16 cellular contexts compared by ENCODE assay signal in the genomic region with DNA sequence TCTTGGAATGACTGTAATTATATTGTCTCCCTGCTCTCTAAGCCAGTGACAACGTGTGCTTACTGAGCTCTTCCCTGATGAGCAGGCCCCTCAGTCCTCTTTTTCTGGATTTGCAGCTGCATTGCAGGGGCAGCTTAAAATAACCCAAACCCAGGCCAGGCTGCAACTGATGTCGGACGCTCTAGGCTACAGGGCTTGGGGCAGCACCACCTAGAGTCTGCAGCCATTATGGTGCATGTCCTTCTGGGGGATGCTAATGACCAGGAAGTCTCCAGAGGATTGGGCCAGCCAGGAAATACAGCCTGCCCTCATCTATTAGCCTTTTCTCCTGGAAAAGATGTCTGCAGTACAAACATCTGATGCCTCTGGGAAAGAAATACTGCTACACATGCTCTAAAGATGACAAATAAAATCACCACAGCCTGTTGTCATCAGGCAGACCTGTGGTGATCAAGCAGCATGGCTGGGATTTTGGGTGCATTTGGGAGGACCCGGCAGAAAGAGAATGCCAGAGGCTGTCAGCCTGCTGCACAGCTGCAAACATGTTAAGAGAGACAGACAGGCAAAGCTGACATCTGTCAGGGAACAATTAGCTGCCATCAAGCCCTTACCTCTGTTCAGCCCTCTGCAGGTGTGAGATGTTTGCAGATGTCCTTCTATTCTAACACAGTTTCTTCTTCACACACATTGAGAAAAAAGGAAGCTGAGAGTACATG. TPM values are rescaled to one million over a fixed set of nuclear protein-coding genes. Genes with fewer than 3 reads are reported as not detected.
DNase-seq lines count a peak whose midpoint lies in the region; ATAC-seq and TF ChIP-seq lines count a peak whose summit lies in the region.
"Had no signal": no experiment of that assay in that cellular context is flagged by ENCODE, and none has a peak within 500 bp of the region (broad histone marks: within the 10 kb centered on the region; RNA-seq: fewer than 3 reads in every experiment).

No MANE protein-coding gene starts in this region.

- H3K27me3 ChIP-seq in dorsolateral prefrontal cortex: no peaks in the 10 kb centered on the region
- H3K27me3 ChIP-seq in lower lobe of right lung (ENCODE audit: low read depth): no peaks in the 10 kb centered on the region
- H3K27me3 ChIP-seq in gastroesophageal sphincter: no peaks in the 10 kb centered on the region
- H3K27me3 ChIP-seq: pancreas had no signal

- TF ChIP-seq CTCF in dorsolateral prefrontal cortex (IDR thresholded peaks at IDR 0.05 in 54 of 56, conservative IDR thresholded peaks at IDR 0.05 in 2 of 56; ENCODE audit: low read depth in 1 of 56, partially characterized antibody in 56 of 56): peak in 34 of 56 donors; percentile 13 to 52 (median 28)
- peak; percentile 13 for TF ChIP-seq CTCF in retinal pigment epithelial cell (conservative IDR thresholded peaks at IDR 0.05; ENCODE audit: low read depth, low read length)
- TF ChIP-seq CTCF in lower lobe of right lung (IDR thresholded peaks at IDR 0.05): no peak
- TF ChIP-seq CTCF in gastroesophageal sphincter (IDR thresholded peaks at IDR 0.05): no peak

- no peaks in the 10 kb centered on the region for H3K36me3 Mint-ChIP-seq in activated CD4-positive, alpha-beta memory T cell treated with anti-CD3 and anti-CD28 coated beads, Interleukin-2, amount 10 ng/mL, durations not matched to agents 7 days and 5 days (ENCODE audit: low read depth)

- H3K27ac ChIP-seq in dorsolateral prefrontal cortex (peak overlapping the region in 16 of 59 donors; percentile 2 to 58 (median 38)), lower lobe of right lung (no peak overlapping the region), gastroesophageal sphincter (no peak overlapping the region)
- H3K27ac ChIP-seq: pancreas had no signal

- H3K4me1 Mint-ChIP-seq in activated CD4-positive, alpha-beta memory T cell treated with anti-CD3 and anti-CD28 coated beads, Interleukin-2, amount 10 ng/mL, durations not matched to agents 7 days and 5 days: peaks cover 37% of the 10 kb centered on the region

- peak; percentile 42 for DNase-seq in activated CD8-positive, alpha-beta memory T cell treated with anti-CD3 and anti-CD28 coated beads for 24 hours
- DNase-seq in activated CD8-positive, alpha-beta memory T cell treated with anti-CD3 and anti-CD28 coated beads, Interleukin-2, amount 50 U/mL, for 4 hours: no peak
- peak; percentile 56 for DNase-seq in NCI-H2227 treated with DMSO at 0.1 percent for 48 hours (lab: John Stamatoyannopoulos, UW)
- peak in 1 of 10 donors; percentile 27 for DNase-seq in dorsolateral prefrontal cortex
- no peak for DNase-seq in retinal pigment epithelial cell (ENCODE audit: low read depth)
- no peak for DNase-seq in activated CD4-positive, alpha-beta memory T cell treated with anti-CD3 and anti-CD28 coated beads, Interleukin-2, amount 10 ng/mL, durations not matched to agents 7 days and 5 days
- DNase-seq in lower lobe of right lung: no peak
- DNase-seq: ACHN; activated CD4-positive, alpha-beta T cell treated with anti-CD3 and anti-CD28 coated beads for 4 hours; DND-41; mammary epithelial cell; MM.1S; pancreas had no signal

- no peak overlapping the region for H3K27ac Mint-ChIP-seq in activated CD4-positive, alpha-beta memory T cell treated with anti-CD3 and anti-CD28 coated beads, Interleukin-2, amount 10 ng/mL, durations not matched to agents 7 days and 5 days
- H3K27ac Mint-ChIP-seq: activated T-helper 2 cell treated with anti-CD3 and anti-CD28 coated beads, Interferon-gamma antibody, Interleukin-2, Interleukin-4, amounts not matched to agents 10 μg/mL and 5 μg/mL and 100 μg/mL, durations not matched to agents 14 hours and 24 hours and 36 hours had no signal

- H3K4me1 ChIP-seq in lower lobe of right lung (no peaks in the 10 kb centered on the region), gastroesophageal sphincter (no peaks in the 10 kb centered on the region)
- H3K4me1 ChIP-seq: pancreas had no signal

- peaks cover 7% of the 10 kb centered on the region for H3K27me3 Mint-ChIP-seq in activated CD4-positive, alpha-beta memory T cell treated with anti-CD3 and anti-CD28 coated beads, Interleukin-2, amount 10 ng/mL, durations not matched to agents 7 days and 5 days

- no peak overlapping the region for H3K4me3 ChIP-seq in dorsolateral prefrontal cortex
- H3K4me3 ChIP-seq in retinal pigment epithelial cell (ENCODE audit: low read length): no peak overlapping the region
- H3K4me3 ChIP-seq in lower lobe of right lung: no peak overlapping the region
- no peak overlapping the region for H3K4me3 ChIP-seq in gastroesophageal sphincter
- H3K4me3 ChIP-seq: pancreas had no signal

- TF ChIP-seq EP300 in gastroesophageal sphincter (IDR thresholded peaks at IDR 0.05): no peak

- no peaks in the 10 kb centered on the region for H3K9me3 Mint-ChIP-seq in activated CD4-positive, alpha-beta memory T cell treated with anti-CD3 and anti-CD28 coated beads, Interleukin-2, amount 10 ng/mL, durations not matched to agents 7 days and 5 days
- H3K9me3 Mint-ChIP-seq: activated T-helper 2 cell treated with anti-CD3 and anti-CD28 coated beads, Interferon-gamma antibody, Interleukin-2, Interleukin-4, amounts not matched to agents 10 μg/mL and 5 μg/mL and 100 μg/mL, durations not matched to agents 14 hours and 24 hours and 36 hours had no signal

- CTCF ChIA-PET in activated CD4-positive, alpha-beta memory T cell treated with anti-CD3 and anti-CD28 coated beads, Interleukin-2, amount 10 ng/mL, durations not matched to agents 7 days and 5 days (lab: Charles Lee): interaction anchor here (1.2 to 1.7 kb wide), 2 partner anchors 9 to 214 kb away, joined by 3 to 8 read pairs; no protein-coding TSS in a partner anchor

- intact Hi-C loops in dorsolateral prefrontal cortex (cut with DNase I) (loop anchor here in 1 of 2 donors (5.0 kb wide), 2 partner anchors 94 to 214 kb away; a partner anchor contains a TSS), lower lobe of right lung (cut with DNase I) (no loop called here)

- WGBS in gastroesophageal sphincter (ENCODE audit: low coverage in 1 of 2), 2 donors: 25 to 64% methylated on average over 1 to 3 of the region's 4 CpGs

- POLR2A ChIA-PET in activated CD4-positive, alpha-beta memory T cell treated with anti-CD3 and anti-CD28 coated beads, Interleukin-2, amount 10 ng/mL, durations not matched to agents 7 days and 5 days (lab: Charles Lee): interaction anchor here (1.1 to 1.2 kb wide), 2 partner anchors 16 to 24 kb away, joined by 3 to 4 read pairs; no protein-coding TSS in a partner anchor

- H3K36me3 ChIP-seq in lower lobe of right lung: no peaks in the 10 kb centered on the region
- peaks cover 0 to 3% of the 10 kb centered on the region in 2 donors for H3K36me3 ChIP-seq in gastroesophageal sphincter
- H3K36me3 ChIP-seq: pancreas had no signal

- H3K4me3 Mint-ChIP-seq in activated CD4-positive, alpha-beta memory T cell treated with anti-CD3 and anti-CD28 coated beads, Interleukin-2, amount 10 ng/mL, durations not matched to agents 7 days and 5 days: no peak overlapping the region

- H3K9me3 ChIP-seq in lower lobe of right lung: no peaks in the 10 kb centered on the region
- H3K9me3 ChIP-seq in gastroesophageal sphincter: no peaks in the 10 kb centered on the region
- H3K9me3 ChIP-seq: pancreas had no signal

- no peak for TF ChIP-seq POLR2A in gastroesophageal sphincter (IDR thresholded peaks at IDR 0.05)

- ATAC-seq in lower lobe of right lung (no peak), gastroesophageal sphincter (no peak)

RNA-seq across cellular contexts. Expression of a gene that starts 51.8 kb away (rescaled TPM):
- not detected for total RNA-seq in dorsolateral prefrontal cortex
- total RNA-seq in activated CD4-positive, alpha-beta memory T cell treated with anti-CD3 and anti-CD28 coated beads, Interleukin-2, amount 10 ng/mL, durations not matched to agents 7 days and 5 days: not detected
- not detected for total RNA-seq in lower lobe of right lung
- not detected for total RNA-seq in gastroesophageal sphincter
- total RNA-seq: activated T-helper 2 cell treated with anti-CD3 and anti-CD28 coated beads, Interferon-gamma antibody, Interleukin-2, Interleukin-4, amounts not matched to agents 10 μg/mL and 5 μg/mL and 100 μg/mL, durations not matched to agents 14 hours and 24 hours and 36 hours; mammary epithelial cell; pancreas; ureter had no signal

Comparison
In these comparisons a context has a peak if more than half of its experiments do, and no peak if none do; other contexts are left out.
1. DNase-seq: peak in activated CD8-positive, alpha-beta memory T cell treated with anti-CD3 and anti-CD28 coated beads for 24 hours (single experiment) and NCI-H2227 treated with DMSO at 0.1 percent for 48 hours (single experiment); none in activated CD8-positive, alpha-beta memory T cell treated with anti-CD3 and anti-CD28 coated beads, Interleukin-2, amount 50 U/mL, for 4 hours (single experiment), retinal pigment epithelial cell (single experiment), activated CD4-positive, alpha-beta memory T cell treated with anti-CD3 and anti-CD28 coated beads, Interleukin-2, amount 10 ng/mL, durations not matched to agents 7 days and 5 days (single experiment) and lower lobe of right lung (single experiment).
2. CTCF ChIP-seq: peak in dorsolateral prefrontal cortex (34 of 56) and retinal pigment epithelial cell (single experiment); none in lower lobe of right lung (single experiment) and gastroesophageal sphincter (0 of 4).